In the genomic region with DNA sequence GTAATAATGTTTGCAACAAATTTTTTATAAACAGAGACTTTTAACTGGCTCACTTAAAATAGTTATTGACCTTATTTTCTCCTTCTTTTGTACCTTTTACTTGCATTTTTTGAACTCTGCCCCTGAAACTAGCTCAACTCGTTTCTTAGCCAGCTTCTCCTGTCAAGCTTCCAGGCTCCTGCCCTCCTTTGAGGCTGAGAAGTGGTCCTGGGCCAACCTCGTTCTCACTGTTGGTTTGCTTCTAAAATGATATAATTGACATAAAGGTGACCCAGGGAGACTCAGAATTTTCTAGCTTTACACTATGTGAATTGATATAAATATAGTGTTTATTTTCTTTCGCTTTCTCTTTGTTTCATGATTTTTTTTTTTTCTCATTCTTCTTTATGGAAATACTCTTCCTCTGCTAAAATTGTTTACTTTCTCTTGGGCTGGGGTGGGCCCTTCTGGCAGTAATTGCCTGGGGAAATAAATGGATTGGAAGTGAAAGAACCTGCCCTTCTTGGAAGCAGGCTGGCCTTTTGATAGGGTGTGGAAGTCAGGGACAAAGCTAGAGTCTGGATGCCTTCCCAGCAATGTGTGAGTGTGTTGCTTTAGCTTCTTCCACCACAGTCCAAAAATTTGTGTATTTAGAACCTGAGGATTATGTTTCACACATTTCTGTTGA, we compare ENCODE assay signal across 10 cellular contexts. TPM values are rescaled to one million over a fixed set of nuclear protein-coding genes. Genes with fewer than 3 reads are reported as not detected.
DNase-seq lines count a peak whose midpoint lies in the region; ATAC-seq and TF ChIP-seq lines count a peak whose summit lies in the region.
"Had no signal": no experiment of that assay in that cellular context is flagged by ENCODE, and none has a peak within 500 bp of the region (broad histone marks: within the 10 kb centered on the region; RNA-seq: fewer than 3 reads in every experiment).

No MANE protein-coding gene starts in this region.

- H3K27ac Mint-ChIP-seq in brain = peak overlapping the region in 4 of 5 experiments; percentile 16 to 90 (median 68)
- H3K27ac Mint-ChIP-seq in stimulated activated naive B cell treated with anti-CD40 and anti-IgM and Interleukin-4, amounts not matched to agents 10 μg/mL and 1 μg/mL and 100 μg/mL, for 72 hours = peak overlapping the region; percentile 48
- H3K27ac Mint-ChIP-seq: activated T-helper 2 cell treated with anti-CD3 and anti-CD28 coated beads, Interferon-gamma antibody, Interleukin-2, Interleukin-4, amounts not matched to agents 10 μg/mL and 5 μg/mL and 100 μg/mL, durations not matched to agents 14 hours and 24 hours and 36 hours had no signal

- ATAC-seq in stimulated activated naive B cell treated with anti-CD40 and anti-IgM and Interleukin-4, amounts not matched to agents 10 μg/mL and 1 μg/mL and 100 μg/mL, for 72 hours (replicated peaks) = no peak
- no peak for ATAC-seq in HG02610 (IDR thresholded peaks at IDR 0.05; ENCODE audit: unreplicated experiment)
- ATAC-seq in HG03135 (IDR thresholded peaks at IDR 0.05; ENCODE audit: unreplicated experiment) = no peak
- ATAC-seq in GM18517 (IDR thresholded peaks at IDR 0.05; ENCODE audit: unreplicated experiment) = no peak

- DNase-seq in HPDE6-E6E7 (ENCODE audit: extremely low spot score) (peak; percentile 5), iris pigment epithelial cell (ENCODE audit: low read depth) (peak; percentile 74), superior temporal gyrus (ENCODE audit: extremely low spot score) (no peak)
- no peak for DNase-seq in stimulated activated naive B cell treated with anti-CD40 and anti-IgM and Interleukin-4, amounts not matched to agents 10 μg/mL and 1 μg/mL and 100 μg/mL, for 72 hours
- DNase-seq: NCI-H526 treated with DMSO at 0.1 percent for 48 hours had no signal

- no peak for TF ChIP-seq CTCF in brain (conservative IDR thresholded peaks at IDR 0.05)

- peaks cover 0 to 5% (median 0%) of the 10 kb centered on the region in 5 experiments for H3K9me3 Mint-ChIP-seq in brain
- H3K9me3 Mint-ChIP-seq in stimulated activated naive B cell treated with anti-CD40 and anti-IgM and Interleukin-4, amounts not matched to agents 10 μg/mL and 1 μg/mL and 100 μg/mL, for 72 hours = no peaks in the 10 kb centered on the region
- H3K9me3 Mint-ChIP-seq: activated T-helper 2 cell treated with anti-CD3 and anti-CD28 coated beads, Interferon-gamma antibody, Interleukin-2, Interleukin-4, amounts not matched to agents 10 μg/mL and 5 μg/mL and 100 μg/mL, durations not matched to agents 14 hours and 24 hours and 36 hours had no signal

- H3K4me1 Mint-ChIP-seq in brain = peaks cover 31% of the 10 kb centered on the region
- H3K4me1 Mint-ChIP-seq in stimulated activated naive B cell treated with anti-CD40 and anti-IgM and Interleukin-4, amounts not matched to agents 10 μg/mL and 1 μg/mL and 100 μg/mL, for 72 hours = peaks cover 30 to 54% of the 10 kb centered on the region in 2 donors

- peaks cover 5% of the 10 kb centered on the region for H3K36me3 Mint-ChIP-seq in brain
- H3K36me3 Mint-ChIP-seq in stimulated activated naive B cell treated with anti-CD40 and anti-IgM and Interleukin-4, amounts not matched to agents 10 μg/mL and 1 μg/mL and 100 μg/mL, for 72 hours = peaks cover 4 to 8% of the 10 kb centered on the region in 2 donors

- peaks cover 6% of the 10 kb centered on the region for H3K27me3 Mint-ChIP-seq in brain
- H3K27me3 Mint-ChIP-seq in stimulated activated naive B cell treated with anti-CD40 and anti-IgM and Interleukin-4, amounts not matched to agents 10 μg/mL and 1 μg/mL and 100 μg/mL, for 72 hours = no peaks in the 10 kb centered on the region

- H3K4me3 Mint-ChIP-seq in brain = peak overlapping the region in 3 of 5 experiments; percentile 44 to 75 (median 70)
- H3K4me3 Mint-ChIP-seq in stimulated activated naive B cell treated with anti-CD40 and anti-IgM and Interleukin-4, amounts not matched to agents 10 μg/mL and 1 μg/mL and 100 μg/mL, for 72 hours = no peak overlapping the region

RNA-seq across cellular contexts. Expression of gene GPD2, which starts 30.7 kb away (rescaled TPM):
- polyA plus RNA-seq in brain (ENCODE audit: insufficient read depth, low read depth, low replicate concordance) = 24.4 TPM

Comparison
In these comparisons a context has a peak if more than half of its experiments do, and no peak if none do; other contexts are left out.
1. DNase-seq: peak in HPDE6-E6E7 (single experiment) and iris pigment epithelial cell (single experiment); none in stimulated activated naive B cell treated with anti-CD40 and anti-IgM and Interleukin-4, amounts not matched to agents 10 μg/mL and 1 μg/mL and 100 μg/mL, for 72 hours (single experiment) and superior temporal gyrus (single experiment).
2. H3K4me3 Mint-ChIP-seq: peak in brain (3 of 5); none in stimulated activated naive B cell treated with anti-CD40 and anti-IgM and Interleukin-4, amounts not matched to agents 10 μg/mL and 1 μg/mL and 100 μg/mL, for 72 hours (0 of 2).